ENCODE assay signal across 8 cellular contexts in the genomic region with DNA sequence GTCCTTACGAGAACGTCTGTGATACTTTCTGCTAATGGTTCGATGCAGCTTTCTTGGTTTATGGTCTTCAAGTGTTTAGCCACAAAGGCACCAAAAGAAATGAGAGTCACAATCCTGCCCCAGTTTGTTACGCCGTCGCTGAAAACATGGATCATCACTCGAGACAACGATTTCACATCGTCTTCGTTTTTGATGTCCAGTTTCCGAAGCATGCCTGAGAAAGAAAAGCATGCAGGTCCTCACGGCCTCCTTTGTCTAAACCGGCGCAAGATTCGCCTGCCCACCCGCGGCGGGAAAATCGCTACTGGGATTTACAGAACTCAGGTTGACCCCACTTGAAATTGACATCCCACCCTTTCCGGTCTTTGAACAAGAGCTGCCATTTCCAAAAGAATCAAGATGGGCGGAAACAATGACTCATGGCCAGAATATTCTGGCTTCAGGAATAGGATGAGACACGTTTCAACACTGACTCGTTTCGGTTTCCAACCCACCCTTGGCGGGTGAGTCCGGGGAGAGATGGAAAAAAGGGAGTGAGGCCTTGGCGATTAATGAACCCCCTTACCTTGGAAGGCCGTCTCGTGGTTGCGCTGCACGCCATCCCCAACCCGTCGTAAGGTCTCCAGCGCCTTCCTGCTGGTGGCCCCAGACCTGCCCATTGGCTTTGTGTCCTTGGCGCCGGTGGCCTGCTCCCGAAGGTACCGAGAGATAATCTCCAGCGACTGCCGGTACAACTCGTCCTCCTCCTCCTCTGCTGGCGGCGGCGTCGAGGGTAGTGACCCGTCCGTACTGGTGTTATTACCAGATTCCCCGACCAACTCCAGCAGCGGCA. TPM values are rescaled to one million over a fixed set of nuclear protein-coding genes. Genes with fewer than 3 reads are reported as not detected.
DNase-seq lines count a peak whose midpoint lies in the region; ATAC-seq and TF ChIP-seq lines count a peak whose summit lies in the region.

No MANE protein-coding gene starts in this region.

- peak; percentile 3 for ATAC-seq in HG02981 (IDR thresholded peaks at IDR 0.05; ENCODE audit: unreplicated experiment)
- peak; percentile 13 to 58 (median 52) for ATAC-seq in heart left ventricle
- no peak for ATAC-seq in HG02763 (IDR thresholded peaks at IDR 0.05; ENCODE audit: unreplicated experiment)

- H3K9ac ChIP-seq in OCI-LY1 (ENCODE audit: low read length) (peak overlapping the region; percentile 95), trophoblast cell (ENCODE audit: low read length) (peak overlapping the region; percentile 98)

- peak overlapping the region; percentile 95 for H3K18ac ChIP-seq in trophoblast cell (ENCODE audit: low read length)

- DNase-seq in Calu3 (peak; percentile 67), heart left ventricle (peak in 4 of 5 donors; percentile 71 to 82 (median 75)), trophoblast cell (peak; percentile 62 to 85), NCI-H1048 (lab: John Stamatoyannopoulos, UW) (no peak)
- DNase-seq in activated naive CD8-positive, alpha-beta T cell treated with anti-CD3 and anti-CD28 coated beads, Interleukin-2, amount 50 U/mL, for 16 hours (ENCODE audit: low read depth, low spot score), result peak; percentile 44

- peak overlapping the region; percentile 94 for H2BK5ac ChIP-seq in trophoblast cell (ENCODE audit: low read depth, low read length, poor library complexity)

- peaks cover 30% of the 10 kb centered on the region for H3K4me1 Mint-ChIP-seq in Calu3 (ENCODE audit: low read depth, unreplicated experiment)

- peak overlapping the region; percentile 1 for H2BK12ac ChIP-seq in trophoblast cell (ENCODE audit: low read length)

- peak overlapping the region; percentile 93 for H3K14ac ChIP-seq in trophoblast cell (ENCODE audit: low read length)

- peaks cover 52% of the 10 kb centered on the region for H3K79me2 ChIP-seq in OCI-LY1 (ENCODE audit: insufficient read depth, low read length)
- peaks cover 21% of the 10 kb centered on the region for H3K79me2 ChIP-seq in trophoblast cell (ENCODE audit: control insufficient read depth, insufficient read depth, low read length, poor library complexity)

- peak overlapping the region; percentile 25 for H4K12ac ChIP-seq in trophoblast cell (ENCODE audit: low read depth, low read length)

- no peaks in the 10 kb centered on the region for H3K9me3 ChIP-seq in OCI-LY1 (ENCODE audit: low read length)
- H3K9me3 ChIP-seq in heart left ventricle, result no peaks in the 10 kb centered on the region
- no peaks in the 10 kb centered on the region for H3K9me3 ChIP-seq in trophoblast cell (ENCODE audit: insufficient read depth, low read depth, low read length)

- H3K9me3 Mint-ChIP-seq in Calu3 (ENCODE audit: low read depth, unreplicated experiment), result no peaks in the 10 kb centered on the region

- no peaks in the 10 kb centered on the region for H3K27me3 Mint-ChIP-seq in Calu3 (ENCODE audit: unreplicated experiment)

- H3K36me3 ChIP-seq in OCI-LY1 (ENCODE audit: insufficient read depth, low read length) (peaks cover 57% of the 10 kb centered on the region), heart left ventricle (peaks cover 4 to 54% (median 41%) of the 10 kb centered on the region in 9 donors), trophoblast cell (ENCODE audit: control insufficient read depth in 1 of 2, insufficient read depth in 2 of 2, low read length in 2 of 2) (peaks cover 9 to 24% of the 10 kb centered on the region in 2 experiments)

- no peak overlapping the region for H3K23ac ChIP-seq in trophoblast cell (ENCODE audit: low read length)

- H3K27me3 ChIP-seq in OCI-LY1 (ENCODE audit: insufficient read depth, low read length), result no peaks in the 10 kb centered on the region
- H3K27me3 ChIP-seq in heart left ventricle, result no peaks in the 10 kb centered on the region
- H3K27me3 ChIP-seq in trophoblast cell (ENCODE audit: insufficient read depth, low read length), result no peaks in the 10 kb centered on the region

- H3K4me3 ChIP-seq in OCI-LY1 (ENCODE audit: low read depth, low read length, poor library complexity, severe bottlenecking) (peak overlapping the region; percentile 93), heart left ventricle (peak overlapping the region; percentile 80 to 99 (median 92)), trophoblast cell (ENCODE audit: low read depth, low read length) (peak overlapping the region; percentile 98)

- 0 to 1% (median 0%) methylated on average over 33 to 49 of the region's 49 CpGs for WGBS in heart left ventricle, 4 donors
- WGBS in trophoblast cell (ENCODE audit: extremely low coverage, insufficient coverage, insufficient read length), result no CpG with 5 or more reads among the region's 49 CpGs

- peak overlapping the region; percentile 99 for H3K4me3 Mint-ChIP-seq in Calu3 (ENCODE audit: low read depth, unreplicated experiment)

- TF ChIP-seq CTCF in Calu3 (IDR thresholded peaks at IDR 0.05; ENCODE audit: unreplicated experiment) (no peak), OCI-LY1 (IDR thresholded peaks at IDR 0.05; ENCODE audit: low read length) (no peak), heart left ventricle (IDR thresholded peaks at IDR 0.05) (no peak)

- TF ChIP-seq POLR2A in heart left ventricle (IDR thresholded peaks at IDR 0.05), result peak in 1 of 2 donors; percentile 45

- peak overlapping the region; percentile 91 for H4K91ac ChIP-seq in trophoblast cell (ENCODE audit: low read depth, low read length)

- H3K4me1 ChIP-seq in OCI-LY1 (ENCODE audit: insufficient read depth, low read length, severe bottlenecking) (peaks cover 54% of the 10 kb centered on the region), heart left ventricle (peaks cover 10 to 47% (median 33%) of the 10 kb centered on the region in 12 donors), trophoblast cell (ENCODE audit: control insufficient read depth in 1 of 2, insufficient read depth in 2 of 2, low read length in 2 of 2) (peaks cover 6 to 8% of the 10 kb centered on the region in 2 experiments)

- peak overlapping the region; percentile 86 for H4K8ac ChIP-seq in trophoblast cell (ENCODE audit: low read depth, low read length)

- H2BK120ac ChIP-seq in trophoblast cell (ENCODE audit: insufficient read depth, low read length, poor library complexity), result peak overlapping the region; percentile 78

- CTCF ChIA-PET in Calu3 (lab: Charles Lee), result interaction anchor here (0.6 to 2.3 kb wide), 8 partner anchors 17 to 507 kb away, joined by 3 to 22 read pairs (median 6); a partner anchor contains a TSS

- peak overlapping the region; percentile 77 for H2AK5ac ChIP-seq in trophoblast cell (ENCODE audit: low read length)

- intact Hi-C loops in Calu3 (cut with micrococcal nuclease; ENCODE audit: unreplicated experiment) (loop anchor here (5.0 kb wide), 1 partner anchor 89 kb away; no protein-coding TSS in a partner anchor), heart left ventricle (cut with DNase I) (loop anchor here (1.0 to 5.0 kb wide), 8 partner anchors 17 to 119 kb away; a partner anchor contains a TSS)

- no peaks in the 10 kb centered on the region for H3K9me2 ChIP-seq in OCI-LY1 (ENCODE audit: low read depth, low read length)

- peak overlapping the region; percentile 94 for H3K4me2 ChIP-seq in OCI-LY1 (ENCODE audit: low read length)
- H3K4me2 ChIP-seq in trophoblast cell (ENCODE audit: low read length), result peak overlapping the region; percentile 72

- H2AFZ ChIP-seq in OCI-LY1 (ENCODE audit: low read length) (no peak overlapping the region), trophoblast cell (ENCODE audit: insufficient read depth, low read length, poor library complexity) (peak overlapping the region; percentile 52)

- TSS peak; percentile 27 for BruUV-seq in Calu3 (replicated peaks; lab: Mats Ljungman, UMichigan)

- 0 out of 2 replicates have a peak, but pooled peaks cover 5% of the 10 kb centered on the region for H3F3A ChIP-seq in OCI-LY1 (ENCODE audit: insufficient read depth, low read length)

- H3K27ac ChIP-seq in OCI-LY1 (ENCODE audit: low read depth, low read length, poor library complexity, severe bottlenecking) (peak overlapping the region; percentile 99), heart left ventricle (peak overlapping the region; percentile 99 to 100 (median 100)), trophoblast cell (ENCODE audit: low read depth, low read length) (peak overlapping the region; percentile 96)

- 0 out of 2 replicates have a peak, but pooled peaks cover 5% of the 10 kb centered on the region for H4K20me1 ChIP-seq in OCI-LY1 (ENCODE audit: insufficient read depth, low read length)

- H3K4ac ChIP-seq in trophoblast cell (ENCODE audit: low read depth, low read length), result peak overlapping the region; percentile 99

- peak overlapping the region; percentile 99 for H3K27ac Mint-ChIP-seq in Calu3 (ENCODE audit: unreplicated experiment)

- H3K36me3 Mint-ChIP-seq in Calu3 (ENCODE audit: insufficient read depth, unreplicated experiment), result peaks cover 73% of the 10 kb centered on the region

- H3K79me1 ChIP-seq in trophoblast cell (ENCODE audit: low read length), result peaks cover 15% of the 10 kb centered on the region

RNA-seq across cellular contexts. Expression of a gene that starts 0.9 kb away (rescaled TPM):
- 261 and 262 TPM in 2 replicates for total RNA-seq in Calu3 (2022)
- 100 to 1,000 TPM in 6 of 9 donors, 10 to 100 TPM in 3; 77.2 to 180 (median 104) TPM for total RNA-seq in heart left ventricle
- 100 to 1,000 TPM in 1 of 2 donors, 10 to 100 TPM in 1; 57.1 to 118 TPM for polyA plus RNA-seq in heart left ventricle
- polyA plus RNA-seq in trophoblast cell (2013), result 119 and 120 TPM in 2 replicates

RNA-seq across cellular contexts. Expression of a gene that starts 29.3 kb away (rescaled TPM):
- 1.9 and 2.7 TPM in 2 replicates for total RNA-seq in Calu3 (2022)
- 10 to 100 TPM; 19.2 to 69.0 (median 40.9) TPM for total RNA-seq in heart left ventricle
- polyA plus RNA-seq in heart left ventricle, result 10 to 100 TPM; 41.1 to 61.7 TPM
- polyA plus RNA-seq in trophoblast cell (2013), result 33.2 and 33.6 TPM in 2 replicates

RNA-seq across cellular contexts. Expression of a gene that starts 50.9 kb away (rescaled TPM):
- total RNA-seq in Calu3 (2022) (253 and 276 TPM in 2 replicates), heart left ventricle (100 to 1,000 TPM; 118 to 186 (median 130) TPM)
- 100 to 1,000 TPM in 1 of 2 donors, 10 to 100 TPM in 1; 74.6 to 122 TPM for polyA plus RNA-seq in heart left ventricle
- polyA plus RNA-seq in trophoblast cell (2013), result 110 and 115 TPM in 2 replicates
